In the genomic region with DNA sequence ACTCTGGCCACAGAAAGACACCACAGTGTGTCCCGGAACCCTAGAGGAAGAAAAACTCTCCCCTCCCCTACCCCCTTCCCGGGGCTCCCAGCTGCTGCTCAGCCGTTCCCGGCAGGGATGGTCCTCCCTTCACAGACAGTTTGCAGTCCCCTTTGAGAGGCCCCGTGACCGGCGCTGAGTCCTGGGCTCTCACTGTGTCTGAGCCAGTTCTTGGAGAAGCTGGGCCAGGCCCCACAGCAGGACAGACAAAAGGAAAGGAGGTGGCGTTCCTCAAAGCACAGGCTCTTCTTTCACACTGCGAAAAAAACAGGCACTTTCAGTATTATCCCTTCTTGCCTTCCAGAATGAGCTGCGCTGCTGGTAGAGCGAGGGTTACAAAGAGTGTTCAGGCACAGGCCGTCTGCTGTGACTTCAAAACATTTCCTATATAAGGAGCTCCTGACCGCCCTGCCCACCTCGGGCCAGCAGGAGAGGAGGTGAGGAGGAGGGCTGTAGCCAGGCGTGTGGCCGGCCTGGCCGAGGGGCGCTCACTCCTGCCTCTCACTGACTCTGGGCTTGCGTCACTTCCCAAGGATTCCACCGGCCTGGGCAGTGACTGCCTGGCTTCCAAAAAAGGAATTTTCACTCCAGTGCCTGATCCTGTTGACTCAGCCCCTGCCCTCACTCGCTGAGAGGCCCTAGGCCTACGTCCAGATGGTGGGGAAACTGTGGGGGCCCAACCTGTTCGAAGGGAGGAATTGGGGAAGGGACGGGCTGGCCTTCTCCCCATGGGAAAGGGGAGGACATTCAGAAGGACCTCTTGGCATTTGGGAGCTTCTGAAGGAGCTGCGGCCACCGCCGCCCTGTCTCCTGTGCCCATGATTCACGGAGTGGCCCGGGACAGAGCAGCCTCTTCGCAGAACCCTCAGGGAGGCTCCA, we compare ENCODE assay signal across 9 cellular contexts. TPM values are rescaled to one million over a fixed set of nuclear protein-coding genes. Genes with fewer than 3 reads are reported as not detected.
DNase-seq lines count a peak whose midpoint lies in the region; ATAC-seq, FAIRE-seq and TF ChIP-seq lines count a peak whose summit lies in the region.
"Had no signal": no experiment of that assay in that cellular context is flagged by ENCODE, and none has a peak within 500 bp of the region (broad histone marks: within the 10 kb centered on the region; RNA-seq: fewer than 3 reads in every experiment).

No MANE protein-coding gene starts in this region.

- no peak for FAIRE-seq in RCC 7860 (lab: Jason Lieb, UNC)
- peak; percentile 99 for FAIRE-seq in urothelium cell line (lab: Jason Lieb, UNC)
- FAIRE-seq: colon had no signal

- no peaks in the 10 kb centered on the region for H3K36me3 Mint-ChIP-seq in mesothelial cell of epicardium

- DNase-seq in RCC 7860 (ENCODE audit: low spot score) = peak; percentile 4
- peak; percentile 52 to 73 for DNase-seq in mesothelial cell of epicardium (ENCODE audit: low spot score in 2 of 2, unreplicated experiment in 2 of 2)
- peak; percentile 90 for DNase-seq in urothelium cell line (ENCODE audit: low spot score)
- DNase-seq in stimulated activated CD4-positive, alpha-beta T cell treated with anti-CD3 and anti-CD28 coated beads, Interleukin-2, amount 100 ng/mL, for 48 hours = no peak
- no peak for DNase-seq in HT-29 (ENCODE audit: low spot score)

- H3K4me1 Mint-ChIP-seq in mesothelial cell of epicardium = peaks cover 32% of the 10 kb centered on the region

- no peaks in the 10 kb centered on the region for H3K27me3 Mint-ChIP-seq in mesothelial cell of epicardium (ENCODE audit: low read depth)

- H3K27ac Mint-ChIP-seq in mesothelial cell of epicardium = peak overlapping the region; percentile 98

- H3K9me3 Mint-ChIP-seq in mesothelial cell of epicardium = no peaks in the 10 kb centered on the region

- peak overlapping the region; percentile 46 for H3K4me3 Mint-ChIP-seq in mesothelial cell of epicardium

- ATAC-seq in esophagus mucosa (peak; percentile 39), HG03439 (IDR thresholded peaks at IDR 0.05; ENCODE audit: unreplicated experiment) (no peak), GM18861 (IDR thresholded peaks at IDR 0.05; ENCODE audit: unreplicated experiment) (no peak)

- TF ChIP-seq CTCF in mesothelial cell of epicardium (IDR thresholded peaks at IDR 0.05; ENCODE audit: unreplicated experiment) = no peak

RNA-seq across cellular contexts. Expression of a gene that starts 24.9 kb away (rescaled TPM):
- total RNA-seq in esophagus mucosa (0.80 TPM), mesothelial cell of epicardium (not detected in 3 replicates)
- not detected in 2 replicates for total RNA-seq in HT-29 (2014; rRNA removed; shearing (Covaris generic))

RNA-seq across cellular contexts. Expression of a gene that starts 29.0 kb away (rescaled TPM):
- total RNA-seq in esophagus mucosa = 201 TPM
- 53.1 to 57.5 TPM (median 55.0 TPM) in 3 replicates for total RNA-seq in mesothelial cell of epicardium
- not detected in 2 replicates for total RNA-seq in HT-29 (2014; rRNA removed; shearing (Covaris generic))

Comparison
In these comparisons a context has a peak if more than half of its experiments do, and no peak if none do; other contexts are left out.
1. DNase-seq: peak in RCC 7860 (single experiment), mesothelial cell of epicardium (2 of 2) and urothelium cell line (single experiment); none in stimulated activated CD4-positive, alpha-beta T cell treated with anti-CD3 and anti-CD28 coated beads, Interleukin-2, amount 100 ng/mL, for 48 hours (0 of 2) and HT-29 (single experiment).
2. RNA of a gene that starts 29.0 kb away (total RNA-seq): 201 TPM in esophagus mucosa (single experiment) and 53.1 to 57.5 TPM in mesothelial cell of epicardium; not detected in HT-29; every median in the first group is over 10 times any median in the second.